24 cellular contexts compared by ENCODE assay signal in genomic region chr2:18073601-18074000, GRCh38.
"Had no signal": no experiment of that assay in that cellular context is flagged by ENCODE, and none has a peak within 500 bp of the region (broad histone marks: within the 10 kb centered on the region; RNA-seq: fewer than 3 reads in every experiment).

No MANE protein-coding gene starts in this region.

- DNase-seq: colonic mucosa; cortex of kidney; dermis blood vessel endothelial cell; dorsolateral prefrontal cortex; effector CD4-positive, alpha-beta T cell; effector CD8-positive, alpha-beta T cell; effector memory CD4-positive, alpha-beta T cell; effector memory CD8-positive, alpha-beta T cell; endodermal cell; erythroblast; esophagus squamous epithelium; foreskin fibroblast; foreskin keratinocyte; gastrocnemius medialis; head of caudate nucleus; heart left ventricle; heart right ventricle had no signal

- H3K79me2 ChIP-seq: hepatocyte had no signal

- H3K36me3 ChIP-seq: colonic mucosa, esophagus muscularis mucosa, esophagus squamous epithelium, gastrocnemius medialis, gastroesophageal sphincter, heart left ventricle, heart right ventricle had no signal

- H3K9me3 Mint-ChIP-seq: dendritic cell treated with granulocyte-macrophage colony-stimulating factor and Interleukin-4, amounts not matched to agents 40 ng/mL and 50 ng/mL, for 4 days had no signal

- H3K27ac Mint-ChIP-seq: dendritic cell treated with granulocyte-macrophage colony-stimulating factor and Interleukin-4, amounts not matched to agents 40 ng/mL and 50 ng/mL, for 4 days; effector memory CD8-positive, alpha-beta T cell; endodermal cell had no signal

- H2AFZ ChIP-seq: hepatocyte had no signal

- H3K4me1 ChIP-seq: colonic mucosa had no signal

- H3K4me3 ChIP-seq: colonic mucosa, coronary artery, dorsolateral prefrontal cortex, esophagus muscularis mucosa, esophagus squamous epithelium, gastrocnemius medialis, gastroesophageal sphincter, heart left ventricle, heart right ventricle, hepatocyte had no signal

- H3K9me3 ChIP-seq: colonic mucosa, esophagus muscularis mucosa, esophagus squamous epithelium, gastrocnemius medialis, gastroesophageal sphincter, heart left ventricle, heart right ventricle had no signal

- H3K4me2 ChIP-seq: hepatocyte had no signal

- ATAC-seq: effector memory CD8-positive, alpha-beta T cell; esophagus mucosa; foreskin keratinocyte; gastrocnemius medialis; gastroesophageal sphincter; heart left ventricle; heart right ventricle had no signal

- H3K27ac ChIP-seq: colonic mucosa, coronary artery, dorsolateral prefrontal cortex, epithelial cell of prostate, esophagus muscularis mucosa, esophagus squamous epithelium, foreskin keratinocyte, gastrocnemius medialis, gastroesophageal sphincter, heart left ventricle, heart right ventricle, hepatocyte had no signal

- H3K27me3 ChIP-seq: colonic mucosa, esophagus muscularis mucosa, gastrocnemius medialis, gastroesophageal sphincter, heart left ventricle, heart right ventricle had no signal

- H3K27me3 Mint-ChIP-seq: dendritic cell treated with granulocyte-macrophage colony-stimulating factor and Interleukin-4, amounts not matched to agents 40 ng/mL and 50 ng/mL, for 4 days had no signal

- H3K4me3 Mint-ChIP-seq: dendritic cell treated with granulocyte-macrophage colony-stimulating factor and Interleukin-4, amounts not matched to agents 40 ng/mL and 50 ng/mL, for 4 days; effector memory CD8-positive, alpha-beta T cell; endodermal cell had no signal
